1 cellular context compared by ENCODE assay signal in the genomic region with DNA sequence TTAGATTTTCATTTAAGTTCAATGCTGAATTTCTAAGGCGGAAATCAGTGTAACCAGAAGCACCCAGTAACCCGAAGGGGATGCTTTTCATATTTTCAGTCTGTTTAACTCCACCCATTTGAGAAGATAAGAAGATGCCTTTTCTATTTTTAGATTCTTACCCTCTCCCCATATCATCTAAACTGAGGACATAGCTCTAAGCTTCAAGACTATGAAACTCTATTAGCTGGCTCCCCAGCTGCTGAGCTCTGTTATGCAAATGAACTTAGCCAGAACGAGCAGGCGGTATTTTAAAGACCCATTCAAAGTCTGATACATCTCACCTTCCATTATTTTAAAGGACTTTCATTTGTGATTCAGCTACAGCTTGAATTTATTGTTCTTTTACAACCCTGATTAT.
A peak's percentile ranks its signal among the peaks of the same experiment; 100 is the strongest.
TF ChIP-seq lines count a peak whose summit lies in the region.

No MANE protein-coding gene starts in this region.

TF ChIP-seq in K562, 482 proteins besides CTCF, POLR2A, EP300 and RAD21 (continued from another document):
- TF ChIP-seq, protein P1, sequence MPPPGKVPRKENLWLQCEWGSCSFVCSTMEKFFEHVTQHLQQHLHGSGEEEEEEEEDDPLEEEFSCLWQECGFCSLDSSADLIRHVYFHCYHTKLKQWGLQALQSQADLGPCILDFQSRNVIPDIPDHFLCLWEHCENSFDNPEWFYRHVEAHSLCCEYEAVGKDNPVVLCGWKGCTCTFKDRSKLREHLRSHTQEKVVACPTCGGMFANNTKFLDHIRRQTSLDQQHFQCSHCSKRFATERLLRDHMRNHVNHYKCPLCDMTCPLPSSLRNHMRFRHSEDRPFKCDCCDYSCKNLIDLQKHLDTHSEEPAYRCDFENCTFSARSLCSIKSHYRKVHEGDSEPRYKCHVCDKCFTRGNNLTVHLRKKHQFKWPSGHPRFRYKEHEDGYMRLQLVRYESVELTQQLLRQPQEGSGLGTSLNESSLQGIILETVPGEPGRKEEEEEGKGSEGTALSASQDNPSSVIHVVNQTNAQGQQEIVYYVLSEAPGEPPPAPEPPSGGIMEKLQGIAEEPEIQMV (tag; conservative IDR thresholded peaks at IDR 0.05; ENCODE audit: low read depth): no peak
- 0 out of 2 replicates have a peak, but pooled peaks have one; percentile 30 for TF ChIP-seq ZFP30 (CRISPR knock-in tag; IDR thresholded peaks at IDR 0.05; ENCODE audit: borderline replicate concordance)
- no peak for TF ChIP-seq E2F4 (CRISPR knock-in tag; IDR thresholded peaks at IDR 0.05; ENCODE audit: low read depth)
- no peak for TF ChIP-seq PYGO2 (tag; IDR thresholded peaks at IDR 0.05)
- no peak for TF ChIP-seq ZNF76 (CRISPR knock-in tag; IDR thresholded peaks at IDR 0.05; ENCODE audit: borderline replicate concordance)
- no peak for TF ChIP-seq HEY1 (CRISPR knock-in tag; IDR thresholded peaks at IDR 0.05; ENCODE audit: borderline replicate concordance)
- TF ChIP-seq MEF2D (tag; conservative IDR thresholded peaks at IDR 0.05; ENCODE audit: low read depth): 0 out of 2 replicates have a peak, but pooled peaks have one; percentile 71
- TF ChIP-seq MECOM (CRISPR knock-in tag; IDR thresholded peaks at IDR 0.05): no peak
- TF ChIP-seq, protein P2, sequence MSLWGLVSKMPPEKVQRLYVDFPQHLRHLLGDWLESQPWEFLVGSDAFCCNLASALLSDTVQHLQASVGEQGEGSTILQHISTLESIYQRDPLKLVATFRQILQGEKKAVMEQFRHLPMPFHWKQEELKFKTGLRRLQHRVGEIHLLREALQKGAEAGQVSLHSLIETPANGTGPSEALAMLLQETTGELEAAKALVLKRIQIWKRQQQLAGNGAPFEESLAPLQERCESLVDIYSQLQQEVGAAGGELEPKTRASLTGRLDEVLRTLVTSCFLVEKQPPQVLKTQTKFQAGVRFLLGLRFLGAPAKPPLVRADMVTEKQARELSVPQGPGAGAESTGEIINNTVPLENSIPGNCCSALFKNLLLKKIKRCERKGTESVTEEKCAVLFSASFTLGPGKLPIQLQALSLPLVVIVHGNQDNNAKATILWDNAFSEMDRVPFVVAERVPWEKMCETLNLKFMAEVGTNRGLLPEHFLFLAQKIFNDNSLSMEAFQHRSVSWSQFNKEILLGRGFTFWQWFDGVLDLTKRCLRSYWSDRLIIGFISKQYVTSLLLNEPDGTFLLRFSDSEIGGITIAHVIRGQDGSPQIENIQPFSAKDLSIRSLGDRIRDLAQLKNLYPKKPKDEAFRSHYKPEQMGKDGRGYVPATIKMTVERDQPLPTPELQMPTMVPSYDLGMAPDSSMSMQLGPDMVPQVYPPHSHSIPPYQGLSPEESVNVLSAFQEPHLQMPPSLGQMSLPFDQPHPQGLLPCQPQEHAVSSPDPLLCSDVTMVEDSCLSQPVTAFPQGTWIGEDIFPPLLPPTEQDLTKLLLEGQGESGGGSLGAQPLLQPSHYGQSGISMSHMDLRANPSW (CRISPR knock-in tag; IDR thresholded peaks at IDR 0.05): no peak
- TF ChIP-seq ZNF584 (CRISPR knock-in tag; IDR thresholded peaks at IDR 0.05; ENCODE audit: low read depth): no peak
- no peak for TF ChIP-seq ZNF239 (CRISPR knock-in tag; IDR thresholded peaks at IDR 0.05)
- TF ChIP-seq, protein P3, sequence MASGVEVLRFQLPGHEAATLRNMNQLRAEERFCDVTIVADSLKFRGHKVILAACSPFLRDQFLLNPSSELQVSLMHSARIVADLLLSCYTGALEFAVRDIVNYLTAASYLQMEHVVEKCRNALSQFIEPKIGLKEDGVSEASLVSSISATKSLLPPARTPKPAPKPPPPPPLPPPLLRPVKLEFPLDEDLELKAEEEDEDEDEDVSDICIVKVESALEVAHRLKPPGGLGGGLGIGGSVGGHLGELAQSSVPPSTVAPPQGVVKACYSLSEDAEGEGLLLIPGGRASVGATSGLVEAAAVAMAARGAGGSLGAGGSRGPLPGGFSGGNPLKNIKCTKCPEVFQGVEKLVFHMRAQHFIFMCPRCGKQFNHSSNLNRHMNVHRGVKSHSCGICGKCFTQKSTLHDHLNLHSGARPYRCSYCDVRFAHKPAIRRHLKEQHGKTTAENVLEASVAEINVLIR (CRISPR knock-in tag; IDR thresholded peaks at IDR 0.05): no peak
TF ChIP-seq in K562: peak in this region for 3.
